24 cellular contexts compared by ENCODE assay signal in the genomic region with DNA sequence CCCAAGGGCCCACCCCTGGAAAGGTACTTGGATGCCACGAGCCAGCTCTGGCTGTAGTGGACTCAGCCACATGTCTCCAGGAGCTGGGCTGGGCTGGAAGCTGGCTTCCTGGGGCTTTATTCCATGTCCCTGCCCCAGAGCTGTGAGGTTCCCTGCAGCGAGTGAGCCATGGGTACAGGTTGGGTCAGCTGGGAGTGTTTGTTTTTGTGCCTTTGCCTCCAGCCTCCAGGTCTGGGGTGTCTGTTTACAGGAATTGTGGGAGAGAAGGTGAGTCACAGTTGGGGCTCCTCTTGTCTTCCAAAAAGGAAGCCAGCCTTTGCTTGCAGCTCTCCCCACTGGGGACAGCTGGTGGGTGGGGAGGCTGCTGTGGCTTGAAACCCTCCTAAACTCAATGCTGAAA.
"Had no signal": no experiment of that assay in that cellular context is flagged by ENCODE, and none has a peak within 500 bp of the region (broad histone marks: within the 10 kb centered on the region; RNA-seq: fewer than 3 reads in every experiment).

No MANE protein-coding gene starts in this region.

- H3K9me3 ChIP-seq: esophagus squamous epithelium, lower lobe of right lung, ovary, thyroid gland, vagina had no signal

- H3K4me1 ChIP-seq: psoas muscle had no signal

- H3K4me3 ChIP-seq: dorsolateral prefrontal cortex, esophagus squamous epithelium, lower lobe of right lung, ovary, psoas muscle, sigmoid colon, stomach, thyroid gland, vagina had no signal

- DNase-seq: dorsolateral prefrontal cortex; effector CD4-positive, alpha-beta T cell; endodermal cell; esophagus squamous epithelium; hypothalamus; immature natural killer cell; islet precursor cell; left ventricle myocardium superior; lower lobe of right lung; natural killer cell; occipital lobe; ovary; posterior cingulate gyrus; psoas muscle; right cardiac atrium; sigmoid colon; stimulated activated CD4-positive, alpha-beta T cell treated with anti-CD3 and anti-CD28 coated beads, Interleukin-2, amount 100 ng/mL, for 24 hours; stimulated activated CD4-positive, alpha-beta T cell treated with anti-CD3 and anti-CD28 coated beads, Interleukin-4, amount 100 ng/mL, for 24 hours; stimulated activated naive CD4-positive, alpha-beta T cell treated with Interleukin-2 at 50 U/mL for 16 hours; stomach; thyroid gland; trophoblast cell had no signal

- H3K36me3 ChIP-seq: esophagus squamous epithelium, lower lobe of right lung, ovary, sigmoid colon, stomach, thyroid gland, vagina had no signal

- H3K27ac ChIP-seq: dorsolateral prefrontal cortex, lower lobe of right lung, ovary, psoas muscle, sigmoid colon, stomach, thyroid gland had no signal

- ATAC-seq: left ventricle myocardium superior; lower lobe of right lung; natural killer cell; psoas muscle; right cardiac atrium; stimulated activated effector memory CD8-positive, alpha-beta T cell treated with anti-CD3 and anti-CD28 coated beads, Interleukin-12 subunit alpha, Interleukin-12 subunit beta, amount 100 ng/mL, for 72 hours had no signal
